ENCODE assay signal across 26 cellular contexts in the genomic region with DNA sequence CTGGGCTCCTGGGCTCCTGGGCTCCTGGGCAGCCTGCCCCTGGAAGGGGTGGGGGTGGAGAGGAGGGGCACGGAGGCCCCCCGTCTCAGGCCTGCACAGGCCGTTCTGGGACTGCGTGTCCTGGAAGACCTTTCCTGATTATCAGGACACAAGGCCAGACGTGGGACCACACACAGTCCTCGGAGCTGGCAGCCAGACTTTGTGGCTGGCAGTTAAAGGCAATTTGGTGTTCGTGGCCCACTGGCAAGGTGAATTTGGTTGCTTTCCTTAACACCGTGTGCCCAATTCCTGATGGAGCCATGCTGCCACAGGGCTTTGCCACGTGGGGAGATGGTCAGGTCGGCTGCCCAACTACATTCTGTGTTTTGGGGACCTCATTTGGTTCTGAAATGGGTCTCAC.
"Had no signal": no experiment of that assay in that cellular context is flagged by ENCODE, and none has a peak within 500 bp of the region (broad histone marks: within the 10 kb centered on the region; RNA-seq: fewer than 3 reads in every experiment).

No MANE protein-coding gene starts in this region.

- H3K9me3 ChIP-seq: body of pancreas had no signal

- H3K9ac ChIP-seq: KMS-11 had no signal

- DNase-seq: activated B cell treated with CpG ODN at 0.5 μM for 24 hours; activated CD4-positive, alpha-beta T cell treated with anti-CD3 and anti-CD28 coated beads for 1 hour; activated CD4-positive, alpha-beta T cell treated with anti-CD3 and anti-CD28 coated beads, Interleukin-2, amount 10 ng/mL, durations not matched to agents 24 days and 14 days; activated CD4-positive, alpha-beta T cell treated with anti-CD3 and anti-CD28 coated beads, Interleukin-2, amount 50 U/mL, for 48 hours; activated CD8-positive, alpha-beta memory T cell treated with anti-CD3 and anti-CD28 coated beads, Interleukin-2, amount 10 ng/mL, durations not matched to agents 7 days and 5 days; activated effector memory CD4-positive, alpha-beta T cell treated with Interleukin-2 at 50 U/mL for 16 hours; activated naive CD4-positive, alpha-beta T cell; activated T-cell treated with anti-CD3 and anti-CD28 coated beads, Interleukin-2, amount 50 U/mL, for 24 hours; aorta; body of pancreas; MV-4-11; NCI-H1105; NCI-H1436; NCI-H1694 treated with DMSO at 0.1 percent for 48 hours; NCI-H2029 treated with DMSO at 0.1 percent for 48 hours; NCI-H345; NCI-H510A; NCI-H526 treated with DMSO at 0.1 percent for 48 hours; NK-92 treated with Interleukin-12 subunit alpha and Interleukin-12 subunit beta, amount 100 ng/mL, for 24 hours; OCI-M1; RPMI8226; SHP77 treated with DMSO at 0.1 percent for 48 hours; T-helper 17 cell; T-helper 9 cell had no signal

- H3K27me3 ChIP-seq: body of pancreas had no signal

- H3K4me3 ChIP-seq: body of pancreas had no signal

- ATAC-seq: activated CD8-positive, alpha-beta memory T cell treated with anti-CD3 and anti-CD28 coated beads, Interleukin-2, amount 10 ng/mL, durations not matched to agents 7 days and 5 days; body of pancreas; Panc1; T-helper 17 cell had no signal

- H3K4me2 ChIP-seq: KMS-11 had no signal

- H3K4me1 ChIP-seq: body of pancreas had no signal

- H3K27ac ChIP-seq: body of pancreas, KMS-11 had no signal
